26 cellular contexts compared by ENCODE assay signal in genomic region chr10:34078017-34078416, GRCh38.
A peak's percentile ranks its signal among the peaks of the same experiment; 100 is the strongest.
DNase-seq lines count a peak whose midpoint lies in the region; ATAC-seq, FAIRE-seq and TF ChIP-seq lines count a peak whose summit lies in the region.
"Had no signal": no experiment of that assay in that cellular context is flagged by ENCODE, and none has a peak within 500 bp of the region (broad histone marks: within the 10 kb centered on the region; RNA-seq: fewer than 3 reads in every experiment).

No MANE protein-coding gene starts in this region.

- no peak for ATAC-seq in thoracic aorta (ENCODE audit: insufficient number of reproducible peaks, low FRiP score, low read depth)
- ATAC-seq: A549; CD8-positive, alpha-beta T cell; stimulated activated memory B cell treated with anti-CD40 and anti-IgM and Interleukin-4, amounts not matched to agents 10 μg/mL and 1 μg/mL and 100 μg/mL, for 72 hours had no signal

- no peak for DNase-seq in cardiac muscle cell (ENCODE audit: low read depth in 1 of 2, low spot score in 1 of 2)
- no peak for DNase-seq in cardiac septum (ENCODE audit: low spot score)
- peak; percentile 19 for DNase-seq in NCI-H748 treated with DMSO at 0.1 percent for 48 hours (lab: John Stamatoyannopoulos, UW)
- no peak for DNase-seq in epithelial cell of proximal tubule (ENCODE audit: low read depth)
- no peak for DNase-seq in thoracic aorta (ENCODE audit: low spot score)
- no peak for DNase-seq in GM12891 (ENCODE audit: insufficient read length, low spot score)
- no peak for DNase-seq in activated CD4-positive, alpha-beta memory T cell treated with anti-CD3 and anti-CD28 coated beads, Interleukin-2, amount 10 ng/mL, durations not matched to agents 7 days and 5 days
- DNase-seq in midbrain (lab: John Stamatoyannopoulos, UW): no peak
- DNase-seq: activated CD4-positive, alpha-beta memory T cell treated with anti-CD3 and anti-CD28 coated beads for 36 hours; activated T-cell treated with anti-CD3 and anti-CD28 coated beads, Interleukin-2, amount 50 U/mL, for 24 hours; CD8-positive, alpha-beta T cell; effector CD8-positive, alpha-beta T cell; HCEC 1CT; kidney glomerular epithelial cell; MV-4-11; NCI-H2081; NCI-H526; SHP77; thyroid gland had no signal

- no peaks in the 10 kb centered on the region for H3K36me3 ChIP-seq in cardiac muscle cell
- H3K36me3 ChIP-seq in thoracic aorta: no peaks in the 10 kb centered on the region
- H3K36me3 ChIP-seq: thyroid gland had no signal

- H3K27ac ChIP-seq in cardiac muscle cell (no peak overlapping the region), thoracic aorta (peak overlapping the region; percentile 68 to 78)
- H3K27ac ChIP-seq: A549, HL-60, thyroid gland had no signal

- no peaks in the 10 kb centered on the region for H3K27me3 Mint-ChIP-seq in activated CD4-positive, alpha-beta memory T cell treated with anti-CD3 and anti-CD28 coated beads, Interleukin-2, amount 10 ng/mL, durations not matched to agents 7 days and 5 days
- H3K27me3 Mint-ChIP-seq: activated CD4-positive, alpha-beta memory T cell treated with anti-CD3 and anti-CD28 coated beads for 36 hours; activated naive CD8-positive, alpha-beta T cell; activated T-cell treated with anti-CD3 and anti-CD28 coated beads, Interleukin-2, amount 50 U/mL, for 24 hours; stimulated activated memory B cell treated with anti-CD40 and anti-IgM and Interleukin-4, amounts not matched to agents 10 μg/mL and 1 μg/mL and 100 μg/mL, for 72 hours had no signal

- CTCF ChIA-PET in activated CD4-positive, alpha-beta memory T cell treated with anti-CD3 and anti-CD28 coated beads, Interleukin-2, amount 10 ng/mL, durations not matched to agents 7 days and 5 days (lab: Charles Lee): no interaction called here

- H3K4me3 ChIP-seq in cardiac muscle cell: no peak overlapping the region
- H3K4me3 ChIP-seq in epithelial cell of proximal tubule (ENCODE audit: low read depth, low read length): no peak overlapping the region
- no peak overlapping the region for H3K4me3 ChIP-seq in thoracic aorta
- H3K4me3 ChIP-seq: A549, thyroid gland had no signal

- TF ChIP-seq POLR2A in GM12891 (IDR thresholded peaks at IDR 0.05; ENCODE audit: low read depth, low read length): no peak

- FAIRE-seq in GM12891 (lab: Jason Lieb, UNC): no peak
- FAIRE-seq: A549, bronchial epithelial cell had no signal

- no peak overlapping the region for H3K4me3 Mint-ChIP-seq in activated CD4-positive, alpha-beta memory T cell treated with anti-CD3 and anti-CD28 coated beads, Interleukin-2, amount 10 ng/mL, durations not matched to agents 7 days and 5 days
- H3K4me3 Mint-ChIP-seq: activated CD4-positive, alpha-beta memory T cell treated with anti-CD3 and anti-CD28 coated beads for 36 hours; activated naive CD8-positive, alpha-beta T cell; activated T-cell treated with anti-CD3 and anti-CD28 coated beads, Interleukin-2, amount 50 U/mL, for 24 hours; CD8-positive, alpha-beta T cell; mesothelial cell of epicardium; stimulated activated memory B cell treated with anti-CD40 and anti-IgM and Interleukin-4, amounts not matched to agents 10 μg/mL and 1 μg/mL and 100 μg/mL, for 72 hours; T-helper 1 cell treated with Interleukin-12 subunit alpha and Interleukin-12 subunit beta and Interleukin-4 antibody, amounts not matched to agents 30 μg/mL and 1 μg/mL, for 36 hours had no signal

- H3K27me3 ChIP-seq in cardiac muscle cell: no peaks in the 10 kb centered on the region
- no peaks in the 10 kb centered on the region for H3K27me3 ChIP-seq in thoracic aorta (replicated peaks; ENCODE audit: insufficient read depth)
- H3K27me3 ChIP-seq: thyroid gland had no signal

- no peaks in the 10 kb centered on the region for H3K36me3 Mint-ChIP-seq in activated CD4-positive, alpha-beta memory T cell treated with anti-CD3 and anti-CD28 coated beads, Interleukin-2, amount 10 ng/mL, durations not matched to agents 7 days and 5 days (ENCODE audit: low read depth)
- H3K36me3 Mint-ChIP-seq: activated CD4-positive, alpha-beta memory T cell treated with anti-CD3 and anti-CD28 coated beads for 36 hours; activated naive CD8-positive, alpha-beta T cell; CD8-positive, alpha-beta T cell; mesothelial cell of epicardium; stimulated activated memory B cell treated with anti-CD40 and anti-IgM and Interleukin-4, amounts not matched to agents 10 μg/mL and 1 μg/mL and 100 μg/mL, for 72 hours had no signal

- H3K9me3 ChIP-seq in cardiac muscle cell (ENCODE audit: low read depth) (no peaks in the 10 kb centered on the region), thoracic aorta (no peaks in the 10 kb centered on the region)
- H3K9me3 ChIP-seq: thyroid gland had no signal

- TF ChIP-seq CTCF in cardiac muscle cell (IDR thresholded peaks at IDR 0.05; ENCODE audit: low read depth, low read length) (peak; percentile 16), epithelial cell of proximal tubule (conservative IDR thresholded peaks at IDR 0.05; ENCODE audit: low read depth, low read length) (peak; percentile 42), thoracic aorta (IDR thresholded peaks at IDR 0.05) (no peak)

- no peak overlapping the region for H3K27ac Mint-ChIP-seq in activated CD4-positive, alpha-beta memory T cell treated with anti-CD3 and anti-CD28 coated beads, Interleukin-2, amount 10 ng/mL, durations not matched to agents 7 days and 5 days
- H3K27ac Mint-ChIP-seq: activated CD4-positive, alpha-beta memory T cell treated with anti-CD3 and anti-CD28 coated beads for 36 hours; activated naive CD8-positive, alpha-beta T cell; activated T-cell treated with anti-CD3 and anti-CD28 coated beads, Interleukin-2, amount 50 U/mL, for 24 hours; CD8-positive, alpha-beta T cell; mesothelial cell of epicardium; stimulated activated memory B cell treated with anti-CD40 and anti-IgM and Interleukin-4, amounts not matched to agents 10 μg/mL and 1 μg/mL and 100 μg/mL, for 72 hours; T-helper 1 cell treated with Interleukin-12 subunit alpha and Interleukin-12 subunit beta and Interleukin-4 antibody, amounts not matched to agents 30 μg/mL and 1 μg/mL, for 36 hours had no signal

- POLR2A ChIA-PET in activated CD4-positive, alpha-beta memory T cell treated with anti-CD3 and anti-CD28 coated beads, Interleukin-2, amount 10 ng/mL, durations not matched to agents 7 days and 5 days (lab: Charles Lee): no interaction called here

- no peaks in the 10 kb centered on the region for H3K4me1 Mint-ChIP-seq in activated CD4-positive, alpha-beta memory T cell treated with anti-CD3 and anti-CD28 coated beads, Interleukin-2, amount 10 ng/mL, durations not matched to agents 7 days and 5 days
- H3K4me1 Mint-ChIP-seq: mesothelial cell of epicardium; stimulated activated memory B cell treated with anti-CD40 and anti-IgM and Interleukin-4, amounts not matched to agents 10 μg/mL and 1 μg/mL and 100 μg/mL, for 72 hours had no signal

- no peaks in the 10 kb centered on the region for H3K9me3 Mint-ChIP-seq in activated CD4-positive, alpha-beta memory T cell treated with anti-CD3 and anti-CD28 coated beads, Interleukin-2, amount 10 ng/mL, durations not matched to agents 7 days and 5 days
- H3K9me3 Mint-ChIP-seq: activated CD4-positive, alpha-beta memory T cell treated with anti-CD3 and anti-CD28 coated beads for 36 hours; CD8-positive, alpha-beta T cell; mesothelial cell of epicardium had no signal

- intact Hi-C loops in cardiac septum (cut with DNase I): no loop called here

- H3K4me1 ChIP-seq in cardiac muscle cell (ENCODE audit: low read depth) (no peaks in the 10 kb centered on the region), thoracic aorta (ENCODE audit: control insufficient read depth in 1 of 2, low read depth in 2 of 2) (peaks cover 7 to 32% of the 10 kb centered on the region in 2 donors)
- H3K4me1 ChIP-seq: A549, thyroid gland had no signal

TF ChIP-seq in GM12891, 5 proteins besides CTCF, POLR2A, EP300 and RAD21:
- TF ChIP-seq POLR2AphosphoS5 (IDR thresholded peaks at IDR 0.05; ENCODE audit: low read depth, low read length): no peak
- no peak for TF ChIP-seq TAF1 (IDR thresholded peaks at IDR 0.05; ENCODE audit: low read depth, low read length)
- TF ChIP-seq SPI1 (IDR thresholded peaks at IDR 0.05; ENCODE audit: low read depth, low read length): no peak
- no peak for TF ChIP-seq PAX5 (IDR thresholded peaks at IDR 0.05; ENCODE audit: insufficient read depth, low read length, severe bottlenecking)
- no peak for TF ChIP-seq POU2F2 (IDR thresholded peaks at IDR 0.05; ENCODE audit: low read depth, low read length)
